2 cellular contexts compared by ENCODE assay signal in the genomic region with DNA sequence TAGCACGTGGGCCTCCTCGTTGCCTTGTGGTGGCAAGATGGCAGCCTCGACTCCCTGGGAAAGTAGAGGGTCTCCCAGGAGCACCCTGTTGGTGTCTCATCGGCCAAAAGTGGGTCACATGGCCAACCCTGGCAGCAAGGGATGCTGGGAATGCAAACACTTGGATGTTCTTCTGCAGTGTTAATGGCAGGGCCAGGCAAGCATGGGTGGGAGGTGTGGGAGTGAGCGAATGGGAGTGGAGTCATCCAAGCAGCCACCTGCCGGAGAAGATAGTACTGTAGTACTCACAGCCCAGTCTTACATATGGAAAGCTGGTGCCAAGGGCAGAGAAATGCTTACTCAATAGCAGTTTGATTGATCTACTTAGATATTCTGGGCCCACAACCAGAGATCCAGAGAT.
TF ChIP-seq lines count a peak whose summit lies in the region.

No MANE protein-coding gene starts in this region.

TF ChIP-seq in IMR-90, 13 proteins besides CTCF, POLR2A, EP300 and RAD21:
- TF ChIP-seq SMC3 (IDR thresholded peaks at IDR 0.05; ENCODE audit: low read depth, low read length) = no peak
- no peak for TF ChIP-seq MAZ (IDR thresholded peaks at IDR 0.05; ENCODE audit: borderline replicate concordance, low read depth, low read length)
- TF ChIP-seq NFE2L2 (IDR thresholded peaks at IDR 0.05; ENCODE audit: low read depth, low read length) = no peak
- TF ChIP-seq, protein P1, sequence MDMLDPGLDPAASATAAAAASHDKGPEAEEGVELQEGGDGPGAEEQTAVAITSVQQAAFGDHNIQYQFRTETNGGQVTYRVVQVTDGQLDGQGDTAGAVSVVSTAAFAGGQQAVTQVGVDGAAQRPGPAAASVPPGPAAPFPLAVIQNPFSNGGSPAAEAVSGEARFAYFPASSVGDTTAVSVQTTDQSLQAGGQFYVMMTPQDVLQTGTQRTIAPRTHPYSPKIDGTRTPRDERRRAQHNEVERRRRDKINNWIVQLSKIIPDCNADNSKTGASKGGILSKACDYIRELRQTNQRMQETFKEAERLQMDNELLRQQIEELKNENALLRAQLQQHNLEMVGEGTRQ (IDR thresholded peaks at IDR 0.05; ENCODE audit: low read depth, low read length) = no peak

TF ChIP-seq in K562, 482 proteins besides CTCF, POLR2A, EP300 and RAD21:
- 0 out of 2 replicates have a peak, but pooled peaks have one; percentile 12 for TF ChIP-seq TCF3 (CRISPR knock-in tag; IDR thresholded peaks at IDR 0.05)
- TF ChIP-seq, protein P1 (CRISPR knock-in tag; IDR thresholded peaks at IDR 0.05) = peak; percentile 52; the same call in 1 of the 2 replicates
- no peak for TF ChIP-seq PHF20 (IDR thresholded peaks at IDR 0.05; ENCODE audit: partially characterized antibody)
- no peak for TF ChIP-seq ZNF311 (CRISPR knock-in tag; IDR thresholded peaks at IDR 0.05)
